Comparison of ENCODE assay signal across 8 cellular contexts in genomic region chr14:22829661-22830328, GRCh38. TPM values are rescaled to one million over a fixed set of nuclear protein-coding genes. Genes with fewer than 3 reads are reported as not detected.
DNase-seq lines count a peak whose midpoint lies in the region; ATAC-seq and TF ChIP-seq lines count a peak whose summit lies in the region.

Gene MRPL52, plus strand, starts transcription at chr14:22829887. Its CDS starts 26 bp downstream, at chr14:22829913.

- DNase-seq in DMS153 (lab: John Stamatoyannopoulos, UW) (peak; percentile 75), PC-3 (peak; percentile 92), myocyte (ENCODE audit: low read depth) (peak; percentile 91)
- peak; percentile 95 for DNase-seq in Jurkat, Clone E6-1 (ENCODE audit: low read depth, low spot score)
- peak; percentile 91 for DNase-seq in activated T-cell treated with anti-CD3 and anti-CD28 coated beads, Interleukin-2, amount 50 U/mL, for 24 hours
- peak; percentile 74 to 82 for DNase-seq in stimulated activated CD8-positive, alpha-beta memory T cell treated with anti-CD3 and anti-CD28 coated beads, Interleukin-7, amount 100 ng/mL, for 48 hours (ENCODE audit: extremely low read depth in 1 of 2, low read depth in 1 of 2)

- WGBS in esophagus, 2 donors = 0% methylated on average over 37 to 38 of the region's 38 CpGs

- H3K27ac ChIP-seq in PC-3 (ENCODE audit: low read length) (peak within 1 kb of the TSS; percentile 17), esophagus (ENCODE audit: low read depth in 2 of 2, low read length in 1 of 2) (peak within 1 kb of the TSS; percentile 72 to 76)

- H3K4me2 ChIP-seq in PC-3 (ENCODE audit: low read length) = peak within 1 kb of the TSS; percentile 92

- H3K4me1 ChIP-seq in PC-3 (ENCODE audit: insufficient read depth, low read length) (peaks cover 17% of the 10 kb centered on the region), esophagus (ENCODE audit: control insufficient read depth in 2 of 2, insufficient read depth in 2 of 2, low read length in 1 of 2) (no peaks in the 10 kb centered on the region)

- H3K36me3 ChIP-seq in PC-3 (ENCODE audit: low read depth, low read length) (peaks cover 10% of the 10 kb centered on the region; the same call in 1 of the 2 replicates), esophagus (ENCODE audit: control insufficient read depth in 2 of 2, insufficient read depth in 2 of 2, low read length in 1 of 2) (peaks cover 0 to 3% of the 10 kb centered on the region in 2 donors)

- peaks cover 30% of the 10 kb centered on the region for H3K4me1 Mint-ChIP-seq in activated T-cell treated with anti-CD3 and anti-CD28 coated beads, Interleukin-2, amount 50 U/mL, for 24 hours (ENCODE audit: low read depth)

- peaks cover 51% of the 10 kb centered on the region for H3K36me3 Mint-ChIP-seq in activated T-cell treated with anti-CD3 and anti-CD28 coated beads, Interleukin-2, amount 50 U/mL, for 24 hours (ENCODE audit: low read depth)

- POLR2A ChIA-PET in PC-3 (lab: Charles Lee; ENCODE audit: unreplicated experiment) = interaction anchor here (0.7 kb wide), 1 partner anchor 179 kb away, joined by 10 read pairs; no protein-coding TSS in a partner anchor

- peak within 1 kb of the TSS; percentile 89 for H2AFZ ChIP-seq in PC-3 (ENCODE audit: low read length)

- H4K20me1 ChIP-seq in PC-3 (ENCODE audit: low read length) = no peaks in the 10 kb centered on the region

- H3K4me3 Mint-ChIP-seq in activated T-cell treated with anti-CD3 and anti-CD28 coated beads, Interleukin-2, amount 50 U/mL, for 24 hours = peak within 1 kb of the TSS; percentile 95

- BruUV-seq in PC-3 (replicated peaks; lab: Mats Ljungman, UMichigan) = TSS peak; percentile 69

- H3K27me3 ChIP-seq in PC-3 (ENCODE audit: low read length) (no peaks in the 10 kb centered on the region), esophagus (ENCODE audit: control insufficient read depth in 1 of 2, insufficient read depth in 2 of 2, low read length in 2 of 2) (no peaks in the 10 kb centered on the region)

- no peaks in the 10 kb centered on the region for H3K27me3 Mint-ChIP-seq in activated T-cell treated with anti-CD3 and anti-CD28 coated beads, Interleukin-2, amount 50 U/mL, for 24 hours

- no peaks in the 10 kb centered on the region for H3K9me2 ChIP-seq in PC-3 (replicated peaks; ENCODE audit: low read length)

- peak within 1 kb of the TSS; percentile 92 for H3K9ac ChIP-seq in PC-3 (ENCODE audit: low read length)

- H3F3A ChIP-seq in PC-3 (ENCODE audit: low read length, unreplicated experiment) = peaks cover under 1% of the 10 kb centered on the region

- H3K79me2 ChIP-seq in PC-3 (ENCODE audit: low read length) = peaks cover 22% of the 10 kb centered on the region

- no peak for TF ChIP-seq CTCF in PC-3 (conservative IDR thresholded peaks at IDR 0.05; ENCODE audit: low read depth, low read length)

- peak within 1 kb of the TSS; percentile 96 for H3K4me3 ChIP-seq in Jurkat, Clone E6-1 (ENCODE audit: low read length)
- H3K4me3 ChIP-seq in PC-3 (ENCODE audit: low read length) (peak within 1 kb of the TSS; percentile 96), esophagus (ENCODE audit: low read depth in 1 of 2, low read length in 2 of 2) (peak within 1 kb of the TSS; percentile 75 to 95)

- H3K9me3 ChIP-seq in PC-3 (ENCODE audit: low read length) (no peaks in the 10 kb centered on the region), esophagus (ENCODE audit: control insufficient read depth in 2 of 2, insufficient read depth in 1 of 2, low read depth in 1 of 2, low read length in 1 of 2) (no peaks in the 10 kb centered on the region)

- H3K9me3 Mint-ChIP-seq in activated T-cell treated with anti-CD3 and anti-CD28 coated beads, Interleukin-2, amount 50 U/mL, for 24 hours = peaks cover 7% of the 10 kb centered on the region

- H3K27ac Mint-ChIP-seq in activated T-cell treated with anti-CD3 and anti-CD28 coated beads, Interleukin-2, amount 50 U/mL, for 24 hours = peak within 1 kb of the TSS; percentile 97

- peak; percentile 85 for ATAC-seq in GM21529 (IDR thresholded peaks at IDR 0.05; ENCODE audit: unreplicated experiment)
- ATAC-seq in PC-3 = peak; percentile 92

- intact Hi-C loops in PC-3 (cut with micrococcal nuclease) = no loop called here

- CTCF ChIA-PET in PC-3 (lab: Charles Lee) = interaction anchor here (0.9 kb wide), 1 partner anchor 23 kb away, joined by 4 read pairs; no protein-coding TSS in a partner anchor

RNA-seq across cellular contexts. Expression of gene MRPL52, which starts in this region (rescaled TPM):
- polyA plus RNA-seq in Jurkat, Clone E6-1 (2012; ENCODE audit: insufficient read depth, insufficient read length) = 384 TPM
- total RNA-seq in PC-3 (2014; rRNA removed) (114 and 180 TPM in 2 replicates), myocyte (21.8 and 167 TPM in 2 replicates)
- 100 to 1,000 TPM in 1 of 2 donors, 10 to 100 TPM in 1; 99.8 to 182 TPM for polyA plus RNA-seq in esophagus
- polyA plus RNA-seq in myocyte (2012) = 96.1 TPM

Comparison
In these comparisons a context has a peak if more than half of its experiments do, and no peak if none do; other contexts are left out.
1. Peak in every context shown above with its lines: DNase-seq, ATAC-seq, H3K4me3 ChIP-seq and H3K27ac ChIP-seq.